In genomic region chr3:122265937-122266336, GRCh38 we compare ENCODE assay signal across 1 cellular context.
TF ChIP-seq lines count a peak whose summit lies in the region.

No MANE protein-coding gene starts in this region.

TF ChIP-seq in GM12878, 131 proteins besides CTCF, POLR2A, EP300 and RAD21 (continued from another document and continues in another):
- TF ChIP-seq KAT2A (conservative IDR thresholded peaks at IDR 0.05; ENCODE audit: control insufficient read depth, low read depth, low read length), result no peak
- no peak for TF ChIP-seq NR2C1 (IDR thresholded peaks at IDR 0.05)
- TF ChIP-seq FOS (IDR thresholded peaks at IDR 0.05; ENCODE audit: borderline replicate concordance, extremely low read depth, insufficient read length), result no peak
- TF ChIP-seq HSF1 (IDR thresholded peaks at IDR 0.05; ENCODE audit: low read depth, low read length), result no peak
- TF ChIP-seq FOXM1 (IDR thresholded peaks at IDR 0.05; ENCODE audit: low read depth, low read length), result no peak
- TF ChIP-seq BRCA1 (IDR thresholded peaks at IDR 0.05; ENCODE audit: low read depth, low read length), result no peak
- no peak for TF ChIP-seq STAT1 (conservative IDR thresholded peaks at IDR 0.05)
- TF ChIP-seq ZZZ3 (IDR thresholded peaks at IDR 0.05; ENCODE audit: control insufficient read depth, insufficient read length, low read depth), result no peak
- TF ChIP-seq E4F1 (IDR thresholded peaks at IDR 0.05; ENCODE audit: borderline replicate concordance, partially characterized antibody), result no peak
- no peak for TF ChIP-seq ATF7 (IDR thresholded peaks at IDR 0.05; ENCODE audit: low read depth)
- TF ChIP-seq RELA (IDR thresholded peaks at IDR 0.05; ENCODE audit: borderline replicate concordance, partially characterized antibody), result peak; percentile 10
- TF ChIP-seq POLR2AphosphoS2 (IDR thresholded peaks at IDR 0.05; ENCODE audit: low read depth, low read length), result no peak
- TF ChIP-seq IKZF2 (IDR thresholded peaks at IDR 0.05), result peak; percentile 29 to 45; a peak in 2 of 4 replicates
- no peak for TF ChIP-seq ZBTB40 (IDR thresholded peaks at IDR 0.05; ENCODE audit: borderline replicate concordance)
- no peak for TF ChIP-seq PRDM15 (CRISPR knock-in tag; IDR thresholded peaks at IDR 0.05)
- TF ChIP-seq SPI1 (IDR thresholded peaks at IDR 0.05; ENCODE audit: borderline replicate concordance, insufficient read depth, low read depth, low read length), result no peak
- no peak for TF ChIP-seq ZNF274 (IDR thresholded peaks at IDR 0.05; ENCODE audit: insufficient read depth, insufficient read length)
- TF ChIP-seq BCL3 (IDR thresholded peaks at IDR 0.05; ENCODE audit: borderline replicate concordance, insufficient read depth, low read depth, low read length, poor library complexity, severe bottlenecking), result no peak
- no peak for TF ChIP-seq ZBED1 (IDR thresholded peaks at IDR 0.05; ENCODE audit: borderline replicate concordance)
- no peak for TF ChIP-seq E2F4 (IDR thresholded peaks at IDR 0.05; ENCODE audit: low read depth, low read length)
- no peak for TF ChIP-seq TCF12 (IDR thresholded peaks at IDR 0.05; ENCODE audit: low read depth, low read length)
- TF ChIP-seq MEF2A (IDR thresholded peaks at IDR 0.05; ENCODE audit: insufficient read depth, low read depth, low read length), result no peak
- TF ChIP-seq RBBP5 (conservative IDR thresholded peaks at IDR 0.05), result no peak
- no peak for TF ChIP-seq ELK1 (IDR thresholded peaks at IDR 0.05; ENCODE audit: low read depth, low read length)
- TF ChIP-seq NRF1 (conservative IDR thresholded peaks at IDR 0.05; ENCODE audit: low read depth, low read length), result no peak
- no peak for TF ChIP-seq RFX5 (IDR thresholded peaks at IDR 0.05; ENCODE audit: low read depth, low read length)
- no peak for TF ChIP-seq SP1 (IDR thresholded peaks at IDR 0.05; ENCODE audit: low read depth, low read length)
- TF ChIP-seq ZSCAN29 (IDR thresholded peaks at IDR 0.05), result no peak
- TF ChIP-seq LARP7 (IDR thresholded peaks at IDR 0.05), result no peak
- TF ChIP-seq NKRF (conservative IDR thresholded peaks at IDR 0.05), result no peak
- TF ChIP-seq IRF5 (IDR thresholded peaks at IDR 0.05; ENCODE audit: borderline replicate concordance), result no peak
- TF ChIP-seq HDAC2 (IDR thresholded peaks at IDR 0.05), result no peak
- no peak for TF ChIP-seq TARDBP (IDR thresholded peaks at IDR 0.05; ENCODE audit: borderline replicate concordance)
- TF ChIP-seq ZNF207 (IDR thresholded peaks at IDR 0.05; ENCODE audit: borderline replicate concordance), result no peak
- no peak for TF ChIP-seq MYC (IDR thresholded peaks at IDR 0.05; ENCODE audit: insufficient read depth, insufficient read length, insufficient replicate concordance, low read length, severe bottlenecking)
